8 cellular contexts compared by ENCODE assay signal in the genomic region with DNA sequence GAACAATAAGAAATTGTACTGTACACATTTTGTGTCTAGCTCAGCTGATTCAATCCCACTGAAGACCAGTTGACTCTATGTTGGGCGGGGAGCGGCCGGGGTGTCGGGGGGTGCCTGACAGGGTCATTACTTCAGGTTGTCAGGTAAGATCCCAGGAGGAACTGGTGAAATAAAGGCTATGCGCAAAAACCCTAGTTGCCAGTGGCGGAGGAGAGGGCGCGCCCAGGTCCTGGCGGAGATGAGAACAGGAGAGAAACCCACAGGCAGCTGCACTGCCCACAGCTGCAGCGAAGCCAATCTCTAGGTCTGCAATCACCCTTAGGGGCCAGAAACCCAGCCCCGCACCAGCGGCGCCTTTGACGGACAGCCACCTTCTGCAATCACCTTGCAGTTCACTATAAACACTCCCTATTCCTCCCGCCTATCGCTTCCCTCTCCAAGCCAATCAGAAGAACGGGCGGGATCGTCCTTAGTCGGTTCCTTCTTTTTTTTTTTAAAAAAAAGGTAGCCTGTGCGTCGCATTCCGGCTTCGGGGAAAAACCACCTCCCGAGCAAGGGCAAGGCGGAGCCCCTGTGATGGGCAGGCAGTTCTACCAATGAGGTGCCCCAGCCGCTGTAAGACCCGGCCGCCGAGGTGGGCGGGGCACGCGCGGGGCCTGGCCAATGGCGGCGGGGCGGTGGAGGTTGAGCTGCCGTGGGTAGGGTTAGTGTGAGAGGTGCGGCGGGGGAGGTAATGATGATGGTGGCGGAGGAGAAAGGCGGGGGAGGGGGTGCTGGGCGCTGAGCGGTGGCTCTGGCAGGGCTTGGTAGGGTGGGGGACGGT. TPM values are rescaled to one million over a fixed set of nuclear protein-coding genes. Genes with fewer than 3 reads are reported as not detected.
DNase-seq lines count a peak whose midpoint lies in the region; ATAC-seq and TF ChIP-seq lines count a peak whose summit lies in the region.

A gene (plus strand): TSS at position 707 of the 823 bp plus-strand sequence. CDS start 1,479 bp downstream, outside the sequence.

- peak within 1 kb of the TSS; percentile 84 for H3K4me3 Mint-ChIP-seq in activated T-helper 17 cell treated with anti-CD3 and anti-CD28 coated beads, Interleukin-2, amount 50 U/mL, for 72 hours
- peak within 1 kb of the TSS; percentile 86 to 99 (median 96) for H3K4me3 Mint-ChIP-seq in naive B cell
- H3K4me3 Mint-ChIP-seq in stimulated activated memory B cell treated with anti-CD40 and anti-IgM and Interleukin-4, amounts not matched to agents 10 μg/mL and 1 μg/mL and 100 μg/mL, for 72 hours: peak within 1 kb of the TSS; percentile 89

- peak within 1 kb of the TSS; percentile 92 for H3K27ac ChIP-seq in RWPE1

- peak; percentile 98 for DNase-seq in Daoy (ENCODE audit: low read depth)
- peak; percentile 96 for DNase-seq in GOT3 (lab: John Stamatoyannopoulos, UW)
- peak; percentile 94 for DNase-seq in LNCaP clone FGC (ENCODE audit: low read depth)
- peak; percentile 99 for DNase-seq in RWPE1 (ENCODE audit: low spot score)
- peak; percentile 100 for DNase-seq in fibroblast of gingiva (ENCODE audit: low read depth)
- DNase-seq in naive B cell: peak; percentile 98

- H3K4me1 Mint-ChIP-seq in activated T-helper 17 cell treated with anti-CD3 and anti-CD28 coated beads, Interleukin-2, amount 50 U/mL, for 72 hours: peaks cover 22% of the 10 kb centered on the region
- peaks cover 21 to 35% (median 30%) of the 10 kb centered on the region in 3 donors for H3K4me1 Mint-ChIP-seq in naive B cell
- H3K4me1 Mint-ChIP-seq in stimulated activated memory B cell treated with anti-CD40 and anti-IgM and Interleukin-4, amounts not matched to agents 10 μg/mL and 1 μg/mL and 100 μg/mL, for 72 hours: peaks cover 31% of the 10 kb centered on the region

- H3K36me3 Mint-ChIP-seq in activated T-helper 17 cell treated with anti-CD3 and anti-CD28 coated beads, Interleukin-2, amount 50 U/mL, for 72 hours (ENCODE audit: low read depth): peaks cover 10% of the 10 kb centered on the region
- peaks cover 0 to 9% of the 10 kb centered on the region in 2 donors for H3K36me3 Mint-ChIP-seq in naive B cell
- H3K36me3 Mint-ChIP-seq in stimulated activated memory B cell treated with anti-CD40 and anti-IgM and Interleukin-4, amounts not matched to agents 10 μg/mL and 1 μg/mL and 100 μg/mL, for 72 hours: peaks cover 11% of the 10 kb centered on the region

- no peak for TF ChIP-seq CTCF in LNCaP clone FGC (IDR thresholded peaks at IDR 0.05; ENCODE audit: control insufficient read depth, extremely low read depth, insufficient read depth)
- TF ChIP-seq CTCF in RWPE1 (conservative IDR thresholded peaks at IDR 0.05; ENCODE audit: low read depth): no peak

- peak within 1 kb of the TSS; percentile 64 for H3K4me3 ChIP-seq in LNCaP clone FGC (ENCODE audit: low read depth, low read length)

- H3K27me3 Mint-ChIP-seq in activated T-helper 17 cell treated with anti-CD3 and anti-CD28 coated beads, Interleukin-2, amount 50 U/mL, for 72 hours: no peaks in the 10 kb centered on the region
- no peaks in the 10 kb centered on the region for H3K27me3 Mint-ChIP-seq in naive B cell
- no peaks in the 10 kb centered on the region for H3K27me3 Mint-ChIP-seq in stimulated activated memory B cell treated with anti-CD40 and anti-IgM and Interleukin-4, amounts not matched to agents 10 μg/mL and 1 μg/mL and 100 μg/mL, for 72 hours

- CTCF ChIA-PET in RWPE1 (lab: Yijun Ruan, JAX): interaction anchor here (0.6 kb wide), 2 partner anchors 17 to 222 kb away, joined by 3 to 4 read pairs; no protein-coding TSS in a partner anchor

- peak within 1 kb of the TSS; percentile 67 for H3K27ac Mint-ChIP-seq in activated T-helper 17 cell treated with anti-CD3 and anti-CD28 coated beads, Interleukin-2, amount 50 U/mL, for 72 hours
- H3K27ac Mint-ChIP-seq in naive B cell: peak within 1 kb of the TSS; percentile 40 to 95 (median 82)
- H3K27ac Mint-ChIP-seq in stimulated activated memory B cell treated with anti-CD40 and anti-IgM and Interleukin-4, amounts not matched to agents 10 μg/mL and 1 μg/mL and 100 μg/mL, for 72 hours: peak within 1 kb of the TSS; percentile 78

- H3K9me3 Mint-ChIP-seq in activated T-helper 17 cell treated with anti-CD3 and anti-CD28 coated beads, Interleukin-2, amount 50 U/mL, for 72 hours: no peaks in the 10 kb centered on the region
- no peaks in the 10 kb centered on the region for H3K9me3 Mint-ChIP-seq in naive B cell
- peaks cover 3% of the 10 kb centered on the region for H3K9me3 Mint-ChIP-seq in stimulated activated memory B cell treated with anti-CD40 and anti-IgM and Interleukin-4, amounts not matched to agents 10 μg/mL and 1 μg/mL and 100 μg/mL, for 72 hours

- POLR2A ChIA-PET in RWPE1 (lab: Yijun Ruan, JAX; ENCODE audit: low non-redundant PET): interaction anchor here (0.6 to 0.8 kb wide), 6 partner anchors 127 to 1571 kb away, joined by 3 to 8 read pairs (median 4); no protein-coding TSS in a partner anchor

- ATAC-seq in activated T-helper 17 cell treated with anti-CD3 and anti-CD28 coated beads, Interleukin-2, amount 50 U/mL, for 72 hours (replicated peaks): peak; percentile 94
- ATAC-seq in naive B cell (ENCODE audit: low read depth in 2 of 2): peak; percentile 94 to 95
- peak; percentile 99 for ATAC-seq in stimulated activated memory B cell treated with anti-CD40 and anti-IgM and Interleukin-4, amounts not matched to agents 10 μg/mL and 1 μg/mL and 100 μg/mL, for 72 hours

RNA-seq across cellular contexts. Expression of the gene that starts here (rescaled TPM):
- total RNA-seq in Daoy (2014; rRNA removed; shearing (Covaris generic)): 19.9 and 23.6 TPM in 2 replicates
- total RNA-seq in activated T-helper 17 cell treated with anti-CD3 and anti-CD28 coated beads, Interleukin-2, amount 50 U/mL, for 72 hours: 10 to 100 TPM; 21.5 to 22.0 TPM
- polyA plus RNA-seq in naive B cell (ENCODE audit: low read depth in 6 of 6): 10 to 100 TPM in 5 of 6 donors, 1 to 10 TPM in 1; 1.4 to 18.3 (median 16.2) TPM

Comparison
In these comparisons a context has a peak if more than half of its experiments do, and no peak if none do; other contexts are left out.
1. Peak in every context shown above with its lines: DNase-seq, ATAC-seq, H3K4me3 ChIP-seq and H3K27ac ChIP-seq.